1 cellular context compared by ENCODE assay signal in genomic region chr1:58816072-58816746, GRCh38.
A peak's percentile ranks its signal among the peaks of the same experiment; 100 is the strongest.
TF ChIP-seq lines count a peak whose summit lies in the region.

No MANE protein-coding gene starts in this region.

TF ChIP-seq in K562, 482 proteins besides CTCF, POLR2A, EP300 and RAD21 (continued from another document and continues in another):
- TF ChIP-seq ZNF639 (CRISPR knock-in tag; conservative IDR thresholded peaks at IDR 0.05 in 1 of 2, IDR thresholded peaks at IDR 0.05 in 1 of 2) (peak in 1 of 2 experiments; percentile 87; a peak in 1 of 4 replicates), ZNF644 (tag; IDR thresholded peaks at IDR 0.05; ENCODE audit: low read depth) (peak; percentile 52; the same call in 1 of the 2 replicates), ESRRB (CRISPR knock-in tag; IDR thresholded peaks at IDR 0.05; ENCODE audit: borderline replicate concordance) (no peak), NR2C2 (CRISPR knock-in tag; IDR thresholded peaks at IDR 0.05) (no peak), NR2C2 (tag; IDR thresholded peaks at IDR 0.05) (no peak; the same call in none of the 2 replicates), RUNX1 (IDR thresholded peaks at IDR 0.05; ENCODE audit: low read depth) (no peak), ZBED1 (IDR thresholded peaks at IDR 0.05) (no peak), NR2F6 (CRISPR knock-in tag; IDR thresholded peaks at IDR 0.05) (no peak), NR3C1 (CRISPR knock-in tag; IDR thresholded peaks at IDR 0.05) (no peak), SETDB1 (IDR thresholded peaks at IDR 0.05; ENCODE audit: low read length) (no peak), OTX1 (CRISPR knock-in tag; IDR thresholded peaks at IDR 0.05) (no peak), HIVEP1 (CRISPR knock-in tag; IDR thresholded peaks at IDR 0.05) (peak; percentile 4; the same call in 1 of the 2 replicates), SREBF1 (IDR thresholded peaks at IDR 0.05; ENCODE audit: borderline replicate concordance, low read depth, low read length) (no peak), KDM5B (IDR thresholded peaks at IDR 0.05; ENCODE audit: insufficient replicate concordance, low read depth, low read length) (peak; percentile 61), CHAMP1 (IDR thresholded peaks at IDR 0.05) (no peak), NFIX (CRISPR knock-in tag; IDR thresholded peaks at IDR 0.05; ENCODE audit: low read depth) (no peak), DPF2 (IDR thresholded peaks at IDR 0.05) (peak; percentile 33; the same call in 1 of the 2 replicates), ZNF695 (CRISPR knock-in tag; IDR thresholded peaks at IDR 0.05) (no peak), ZNF316 (IDR thresholded peaks at IDR 0.05) (no peak), ZNF511 (CRISPR knock-in tag; IDR thresholded peaks at IDR 0.05) (no peak), TCF7 (IDR thresholded peaks at IDR 0.05; ENCODE audit: borderline replicate concordance) (no peak), MTF1 (CRISPR knock-in tag; IDR thresholded peaks at IDR 0.05; ENCODE audit: borderline replicate concordance) (no peak), ZNF12 (CRISPR knock-in tag; IDR thresholded peaks at IDR 0.05) (peak; percentile 62; the same call in 1 of the 2 replicates), MGA (IDR thresholded peaks at IDR 0.05) (no peak), ZNF57 (CRISPR knock-in tag; IDR thresholded peaks at IDR 0.05) (no peak), XRCC4 (IDR thresholded peaks at IDR 0.05; ENCODE audit: extremely low read depth, insufficient read depth, insufficient read length) (no peak), BRF2 (IDR thresholded peaks at IDR 0.05; ENCODE audit: borderline replicate concordance, insufficient read depth, insufficient read length) (no peak), PTBP1 (IDR thresholded peaks at IDR 0.05; ENCODE audit: low read depth, low read length) (no peak), ERF (CRISPR knock-in tag; IDR thresholded peaks at IDR 0.05) (peak; percentile 69; the same call in 1 of the 2 replicates), KAT2B (IDR thresholded peaks at IDR 0.05; ENCODE audit: low read depth, low read length) (no peak), ZNF232 (CRISPR knock-in tag; IDR thresholded peaks at IDR 0.05) (no peak), CREBBP (IDR thresholded peaks at IDR 0.05; ENCODE audit: low read depth, low read length) (no peak), CTCFL (IDR thresholded peaks at IDR 0.05; ENCODE audit: borderline replicate concordance, insufficient read depth, low read depth, low read length, poor library complexity, severe bottlenecking) (no peak), SNRNP70 (optimal IDR thresholded peaks at IDR 0.05; ENCODE audit: low read depth, low read length) (no peak), RNF2 (IDR thresholded peaks at IDR 0.05) (peak; percentile 54; the same call in 1 of the 2 replicates), ZBTB26 (CRISPR knock-in tag; IDR thresholded peaks at IDR 0.05) (no peak), MNT (conservative IDR thresholded peaks at IDR 0.05) (peak; percentile 20 to 56; a peak in 2 of 4 replicates), NELFE (IDR thresholded peaks at IDR 0.05; ENCODE audit: insufficient read depth, insufficient read length) (no peak), ZNF134 (CRISPR knock-in tag; conservative IDR thresholded peaks at IDR 0.05) (no peak), SIRT6 (IDR thresholded peaks at IDR 0.05; ENCODE audit: low read depth, low read length) (no peak), SMAD1 (IDR thresholded peaks at IDR 0.05; ENCODE audit: low read depth, low read length, partially characterized antibody) (peak; percentile 32), NFRKB (IDR thresholded peaks at IDR 0.05; ENCODE audit: low read depth) (peak; percentile 88; the same call in 1 of the 2 replicates), ZNF3 (CRISPR knock-in tag; IDR thresholded peaks at IDR 0.05) (no peak)
